Comparison of ENCODE assay signal across 14 cellular contexts in genomic region chr11:72201445-72201844, GRCh38. TPM values are rescaled to one million over a fixed set of nuclear protein-coding genes. Genes with fewer than 3 reads are reported as not detected.
"Had no signal": no experiment of that assay in that cellular context is flagged by ENCODE, and none has a peak within 500 bp of the region (broad histone marks: within the 10 kb centered on the region; RNA-seq: fewer than 3 reads in every experiment).

No MANE protein-coding gene starts in this region.

RNA-seq across cellular contexts. Expression of gene FOLR1, which starts 9.5 kb away (rescaled TPM):
- total RNA-seq: natural killer cell treated with Interleukin-12 subunit alpha and Interleukin-12 subunit beta and Interleukin-15 and Interleukin-18, amount 100 ng/mL, for 72 hours; neural crest cell; omental fat pad; osteocyte; posterior vena cava; pulmonary artery endothelial cell; right atrium auricular region; spleen; transverse colon; vagina had no signal

RNA-seq across cellular contexts. Expression of gene FOLR2, which starts 15.1 kb away (rescaled TPM):
- total RNA-seq: natural killer cell treated with Interleukin-12 subunit alpha and Interleukin-12 subunit beta and Interleukin-15 and Interleukin-18, amount 100 ng/mL, for 72 hours; neural crest cell; osteocyte; pulmonary artery endothelial cell; smooth muscle cell had no signal
- polyA plus RNA-seq: smooth muscle cell had no signal

RNA-seq across cellular contexts. Expression of gene PHOX2A, which starts 42.5 kb away (rescaled TPM):
- total RNA-seq: natural killer cell treated with Interleukin-12 subunit alpha and Interleukin-12 subunit beta and Interleukin-15 and Interleukin-18, amount 100 ng/mL, for 72 hours; omental fat pad; osteocyte; posterior vena cava; pulmonary artery endothelial cell; right atrium auricular region; sciatic nerve; smooth muscle cell; spleen; suprapubic skin; upper lobe of right lung had no signal
